Comparison of ENCODE assay signal across 24 cellular contexts in genomic region chr1:28761189-28761588, GRCh38. TPM values are rescaled to one million over a fixed set of nuclear protein-coding genes. Genes with fewer than 3 reads are reported as not detected.
"Had no signal": no experiment of that assay in that cellular context is flagged by ENCODE, and none has a peak within 500 bp of the region (broad histone marks: within the 10 kb centered on the region; RNA-seq: fewer than 3 reads in every experiment).

No MANE protein-coding gene starts in this region.

- H3K27ac Mint-ChIP-seq: activated CD8-positive, alpha-beta T cell treated with anti-CD3 and anti-CD28 coated beads, Interleukin-2, amount 10 ng/mL, durations not matched to agents 7 days and 5 days; activated naive CD4-positive, alpha-beta T cell treated with anti-CD3 and anti-CD28 coated beads, Interleukin-2, amount 10 ng/mL, durations not matched to agents 7 days and 5 days; activated naive CD8-positive, alpha-beta T cell treated with anti-CD3 and anti-CD28 coated beads for 36 hours; activated T-cell treated with anti-CD3 and anti-CD28 coated beads, Interleukin-2, amount 50 U/mL, for 72 hours; activated T-helper 2 cell treated with anti-CD3 and anti-CD28 coated beads, Interferon-gamma antibody, Interleukin-2, Interleukin-4, amounts not matched to agents 10 μg/mL and 5 μg/mL and 100 μg/mL, durations not matched to agents 14 hours and 24 hours and 36 hours; T-helper 1 cell treated with Interleukin-12 subunit alpha and Interleukin-12 subunit beta and Interleukin-4 antibody, amounts not matched to agents 30 μg/mL and 1 μg/mL, for 36 hours had no signal

- H3K27me3 Mint-ChIP-seq: activated naive CD4-positive, alpha-beta T cell treated with anti-CD3 and anti-CD28 coated beads, Interleukin-2, amount 10 ng/mL, durations not matched to agents 7 days and 5 days; activated naive CD8-positive, alpha-beta T cell treated with anti-CD3 and anti-CD28 coated beads for 36 hours; IgD-negative memory B cell had no signal

- H3K9me3 Mint-ChIP-seq: activated naive CD4-positive, alpha-beta T cell treated with anti-CD3 and anti-CD28 coated beads, Interleukin-2, amount 10 ng/mL, durations not matched to agents 7 days and 5 days; activated naive CD8-positive, alpha-beta T cell treated with anti-CD3 and anti-CD28 coated beads for 36 hours; activated T-cell treated with anti-CD3 and anti-CD28 coated beads, Interleukin-2, amount 50 U/mL, for 72 hours; activated T-helper 2 cell treated with anti-CD3 and anti-CD28 coated beads, Interferon-gamma antibody, Interleukin-2, Interleukin-4, amounts not matched to agents 10 μg/mL and 5 μg/mL and 100 μg/mL, durations not matched to agents 14 hours and 24 hours and 36 hours; IgD-negative memory B cell; T-helper 1 cell treated with Interleukin-12 subunit alpha and Interleukin-12 subunit beta and Interleukin-4 antibody, amounts not matched to agents 30 μg/mL and 1 μg/mL, for 36 hours; WTC11 had no signal

- FAIRE-seq: RCC 7860 had no signal

- H3K4me3 Mint-ChIP-seq: activated CD8-positive, alpha-beta T cell treated with anti-CD3 and anti-CD28 coated beads, Interleukin-2, amount 10 ng/mL, durations not matched to agents 7 days and 5 days; activated naive CD4-positive, alpha-beta T cell treated with anti-CD3 and anti-CD28 coated beads, Interleukin-2, amount 10 ng/mL, durations not matched to agents 7 days and 5 days; activated naive CD8-positive, alpha-beta T cell treated with anti-CD3 and anti-CD28 coated beads for 36 hours; activated T-cell treated with anti-CD3 and anti-CD28 coated beads, Interleukin-2, amount 50 U/mL, for 72 hours; IgD-negative memory B cell; T-helper 1 cell treated with Interleukin-12 subunit alpha and Interleukin-12 subunit beta and Interleukin-4 antibody, amounts not matched to agents 30 μg/mL and 1 μg/mL, for 36 hours; WTC11 had no signal

- DNase-seq: activated CD4-positive, alpha-beta T cell treated with anti-CD3 and anti-CD28 coated beads for 48 hours; activated CD4-positive, alpha-beta T cell treated with anti-CD3 and anti-CD28 coated beads, Interleukin-2, amount 50 U/mL, for 4 hours; activated CD4-positive, CD25-positive, alpha-beta regulatory T cell treated with anti-CD3 and anti-CD28 coated beads, Interleukin-2, amount 50 U/mL, for 72 hours; activated CD8-positive, alpha-beta T cell treated with anti-CD3 and anti-CD28 coated beads, Interleukin-2, amount 10 ng/mL, durations not matched to agents 7 days and 5 days; activated gamma-delta T cell treated with Interleukin-2 at 50 U/mL for 16 hours; activated naive CD4-positive, alpha-beta T cell treated with anti-CD3 and anti-CD28 coated beads, Interleukin-2, amount 10 ng/mL, durations not matched to agents 7 days and 5 days; activated naive CD8-positive, alpha-beta T cell treated with anti-CD3 and anti-CD28 coated beads for 36 hours; activated T-cell treated with anti-CD3 and anti-CD28 coated beads, Interleukin-2, amount 50 U/mL, for 72 hours; caudate nucleus; KG1; NCI-H1092; NCI-H1417; NCI-H2029 treated with DMSO at 0.1 percent for 48 hours; NCI-H510A treated with DMSO at 0.1 percent for 48 hours; NCI-H69; PC-3; SHP77 treated with DMSO at 0.1 percent for 48 hours; T-helper 9 cell had no signal

- ATAC-seq: activated CD8-positive, alpha-beta T cell treated with anti-CD3 and anti-CD28 coated beads, Interleukin-2, amount 10 ng/mL, durations not matched to agents 7 days and 5 days; activated T-cell treated with anti-CD3 and anti-CD28 coated beads, Interleukin-2, amount 50 U/mL, for 72 hours; PC-3; WTC11 had no signal

RNA-seq across cellular contexts. Expression of gene OPRD1, which starts 50.8 kb away (rescaled TPM):
- total RNA-seq: activated CD8-positive, alpha-beta T cell treated with anti-CD3 and anti-CD28 coated beads, Interleukin-2, amount 10 ng/mL, durations not matched to agents 7 days and 5 days; activated T-cell treated with anti-CD3 and anti-CD28 coated beads, Interleukin-2, amount 50 U/mL, for 72 hours; activated T-helper 2 cell treated with anti-CD3 and anti-CD28 coated beads, Interferon-gamma antibody, Interleukin-2, Interleukin-4, amounts not matched to agents 10 μg/mL and 5 μg/mL and 100 μg/mL, durations not matched to agents 14 hours and 24 hours and 36 hours; M059J; PC-3 had no signal
